ENCODE assay signal across 13 cellular contexts in the genomic region with DNA sequence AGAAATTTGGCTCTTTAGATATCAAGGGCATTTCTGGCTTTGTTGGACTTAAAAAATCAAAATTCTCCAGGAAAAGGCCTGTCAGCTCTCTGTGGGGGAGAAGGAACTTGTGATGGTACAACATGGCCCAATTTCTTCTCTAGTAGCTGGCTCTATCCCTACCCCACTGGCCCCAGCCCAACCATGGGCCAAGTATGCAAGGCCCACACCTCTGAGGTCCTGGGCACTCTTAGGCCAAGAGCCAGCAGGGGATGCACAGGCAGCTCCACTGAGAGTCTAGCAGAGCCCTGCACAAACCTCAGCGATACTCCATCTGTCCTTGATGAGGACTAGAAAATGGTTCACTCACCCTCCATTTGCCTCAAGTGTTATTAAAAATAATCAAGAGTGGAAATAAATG.
DNase-seq lines count a peak whose midpoint lies in the region; TF ChIP-seq lines count a peak whose summit lies in the region.
"Had no signal": no experiment of that assay in that cellular context is flagged by ENCODE, and none has a peak within 500 bp of the region (broad histone marks: within the 10 kb centered on the region; RNA-seq: fewer than 3 reads in every experiment).

No MANE protein-coding gene starts in this region.

- H3K27ac Mint-ChIP-seq in CD8-positive, alpha-beta memory T cell = no peak overlapping the region
- no peak overlapping the region for H3K27ac Mint-ChIP-seq in osteocyte (ENCODE audit: unreplicated experiment)
- H3K27ac Mint-ChIP-seq: CD4-positive, CD25-positive, alpha-beta regulatory T cell; GM23338 had no signal

- no peaks in the 10 kb centered on the region for H3K36me3 ChIP-seq in CD8-positive, alpha-beta memory T cell (ENCODE audit: insufficient read depth, low read length)
- H3K36me3 ChIP-seq: BE2C had no signal

- POLR2A ChIA-PET in CD8-positive, alpha-beta memory T cell (lab: Charles Lee) = no interaction called here

- H3K27ac ChIP-seq in caudate nucleus (ENCODE audit: low read depth, low read length) (peak overlapping the region; percentile 14), dorsolateral prefrontal cortex (peak overlapping the region in 35 of 59 donors; percentile 0 to 84 (median 53)), temporal lobe (ENCODE audit: low read depth, low read length) (peak overlapping the region; percentile 41)
- no peak overlapping the region for H3K27ac ChIP-seq in CD8-positive, alpha-beta memory T cell (ENCODE audit: low read depth, low read length)

- H3K27me3 Mint-ChIP-seq in CD8-positive, alpha-beta memory T cell = peaks cover 0 to 2% of the 10 kb centered on the region in 2 donors
- peaks cover 39% of the 10 kb centered on the region for H3K27me3 Mint-ChIP-seq in osteocyte (ENCODE audit: unreplicated experiment)
- H3K27me3 Mint-ChIP-seq: CD4-positive, CD25-positive, alpha-beta regulatory T cell had no signal

- H3K4me3 Mint-ChIP-seq in CD8-positive, alpha-beta memory T cell = no peak overlapping the region
- H3K4me3 Mint-ChIP-seq in osteocyte (ENCODE audit: unreplicated experiment) = no peak overlapping the region
- H3K4me3 Mint-ChIP-seq: CD4-positive, CD25-positive, alpha-beta regulatory T cell; GM23338 had no signal

- H3K9me3 Mint-ChIP-seq in CD8-positive, alpha-beta memory T cell = peaks cover 4 to 14% (median 8%) of the 10 kb centered on the region in 5 donors
- peaks cover 2% of the 10 kb centered on the region for H3K9me3 Mint-ChIP-seq in osteocyte (ENCODE audit: unreplicated experiment)

- no peaks in the 10 kb centered on the region for H3K4me1 ChIP-seq in CD8-positive, alpha-beta memory T cell (ENCODE audit: insufficient read depth, low read length)
- H3K4me1 ChIP-seq: BE2C, Caco-2 had no signal

- CTCF ChIA-PET in CD8-positive, alpha-beta memory T cell (lab: Charles Lee) = no interaction called here

- no peak overlapping the region for H3K4me3 ChIP-seq in dorsolateral prefrontal cortex
- H3K4me3 ChIP-seq in CD8-positive, alpha-beta memory T cell (ENCODE audit: low read length) = no peak overlapping the region
- H3K4me3 ChIP-seq: GM23338 had no signal

- H3K36me3 Mint-ChIP-seq in CD8-positive, alpha-beta memory T cell = no peaks in the 10 kb centered on the region
- peaks cover 3% of the 10 kb centered on the region for H3K36me3 Mint-ChIP-seq in osteocyte (ENCODE audit: unreplicated experiment)
- H3K36me3 Mint-ChIP-seq: CD4-positive, CD25-positive, alpha-beta regulatory T cell had no signal

- H3K9me3 ChIP-seq in CD8-positive, alpha-beta memory T cell (ENCODE audit: low read length) = no peaks in the 10 kb centered on the region
- H3K9me3 ChIP-seq: BE2C, Caco-2 had no signal

- H3K27me3 ChIP-seq in dorsolateral prefrontal cortex = no peaks in the 10 kb centered on the region
- no peaks in the 10 kb centered on the region for H3K27me3 ChIP-seq in CD8-positive, alpha-beta memory T cell (ENCODE audit: insufficient read depth, low read length, poor library complexity, severe bottlenecking)
- H3K27me3 ChIP-seq: BE2C had no signal

- intact Hi-C loops in dorsolateral prefrontal cortex (cut with DNase I) = no loop called here

- TF ChIP-seq CTCF in dorsolateral prefrontal cortex (IDR thresholded peaks at IDR 0.05 in 54 of 56, conservative IDR thresholded peaks at IDR 0.05 in 2 of 56; ENCODE audit: low read depth in 1 of 56, partially characterized antibody in 56 of 56) (no peak), osteocyte (IDR thresholded peaks at IDR 0.05) (no peak)

- DNase-seq in caudate nucleus (lab: John Stamatoyannopoulos, UW) (no peak), dorsolateral prefrontal cortex (peak in 1 of 10 donors; percentile 30), hippocampal formation (lab: John Stamatoyannopoulos, UW) (no peak), osteocyte (ENCODE audit: extremely low spot score, unreplicated experiment) (no peak)
- DNase-seq in CD8-positive, alpha-beta memory T cell = no peak
- DNase-seq: ACHN; BE2C; Caco-2; CD4-positive, CD25-positive, alpha-beta regulatory T cell; GDM1; HCEC 1CT had no signal

- no peaks in the 10 kb centered on the region for H3K4me1 Mint-ChIP-seq in CD8-positive, alpha-beta memory T cell
- no peaks in the 10 kb centered on the region for H3K4me1 Mint-ChIP-seq in osteocyte (ENCODE audit: unreplicated experiment)
- H3K4me1 Mint-ChIP-seq: CD4-positive, CD25-positive, alpha-beta regulatory T cell; GM23338 had no signal
